In genomic region chr18:77990131-77990530, GRCh38 we compare ENCODE assay signal across 24 cellular contexts.
"Had no signal": no experiment of that assay in that cellular context is flagged by ENCODE, and none has a peak within 500 bp of the region (broad histone marks: within the 10 kb centered on the region; RNA-seq: fewer than 3 reads in every experiment).

No MANE protein-coding gene starts in this region.

- H3K4me2 ChIP-seq: hepatocyte had no signal

- H3K27me3 ChIP-seq: foreskin keratinocyte, gastroesophageal sphincter, hepatocyte, left lung had no signal

- H3K9me3 ChIP-seq: esophagus muscularis mucosa, gastroesophageal sphincter, heart left ventricle, left lung had no signal

- H2AFZ ChIP-seq: hepatocyte had no signal

- ATAC-seq: foreskin keratinocyte, gastroesophageal sphincter, heart left ventricle, left cardiac atrium, left lung, left ventricle myocardium superior had no signal

- H3K27ac ChIP-seq: coronary artery, dorsolateral prefrontal cortex, esophagus muscularis mucosa, foreskin keratinocyte, gastroesophageal sphincter, heart left ventricle, hepatocyte, left lung had no signal

- H3K79me2 ChIP-seq: hepatocyte had no signal

- DNase-seq: dermis blood vessel endothelial cell; dorsolateral prefrontal cortex; effector CD4-positive, alpha-beta T cell; effector memory CD4-positive, alpha-beta T cell; foreskin keratinocyte; heart left ventricle; hypothalamus; left cardiac atrium; left lung; left ventricle myocardium superior; mammary epithelial cell; mesendoderm; midbrain had no signal

- FAIRE-seq: colon, endothelial cell of umbilical vein, frontal cortex, islet of Langerhans, keratinocyte had no signal

- H3K4me3 ChIP-seq: coronary artery, dorsolateral prefrontal cortex, esophagus muscularis mucosa, gastroesophageal sphincter, heart left ventricle, hepatocyte, left lung, lung had no signal

- H3K4me1 ChIP-seq: esophagus muscularis mucosa, foreskin keratinocyte, gastroesophageal sphincter, heart left ventricle, left lung had no signal

- H3K27ac Mint-ChIP-seq: memory B cell had no signal

- H3K36me3 ChIP-seq: esophagus muscularis mucosa, gastroesophageal sphincter, heart left ventricle, left lung had no signal

- H3K36me3 Mint-ChIP-seq: memory B cell had no signal
